In genomic region chr1:1745651-1746565, GRCh38 we compare ENCODE assay signal across 8 cellular contexts. TPM values are rescaled to one million over a fixed set of nuclear protein-coding genes. Genes with fewer than 3 reads are reported as not detected.
DNase-seq lines count a peak whose midpoint lies in the region; ATAC-seq, FAIRE-seq and TF ChIP-seq lines count a peak whose summit lies in the region.
"Not testable (repeated sequence)": the region's sequence is repeated elsewhere in the genome, so short reads cannot be mapped to it uniquely, and the experiment has no call there.

No MANE protein-coding gene starts in this region.

- peak overlapping the region in 6 of 8 donors; percentile 54 to 88 (median 76) for H3K4me3 Mint-ChIP-seq in CD4-positive, alpha-beta memory T cell
- H3K4me3 Mint-ChIP-seq in activated T-cell treated with anti-CD3 and anti-CD28 coated beads, Interleukin-2, amount 50 U/mL, for 24 hours = peak overlapping the region; percentile 64
- peak overlapping the region; percentile 68 for H3K4me3 Mint-ChIP-seq in mesothelial cell of epicardium

- H2AFZ ChIP-seq in PC-3 (ENCODE audit: low read length); endothelial cell of umbilical vein (ENCODE audit: low read depth, low read length): not testable (repeated sequence)

- not testable (repeated sequence) for H4K20me1 ChIP-seq in PC-3 (ENCODE audit: low read length); endothelial cell of umbilical vein (replicated peaks; ENCODE audit: control insufficient read depth, extremely low read depth, insufficient read depth, low read length)

- H3F3A ChIP-seq in PC-3 (ENCODE audit: low read length, unreplicated experiment) = not testable (repeated sequence)

- H3K9me1 ChIP-seq in endothelial cell of umbilical vein (replicated peaks; ENCODE audit: control insufficient read depth, extremely low read depth, insufficient read depth, low read length) = not testable (repeated sequence)

- H3K27me3 Mint-ChIP-seq in CD4-positive, alpha-beta memory T cell; activated T-cell treated with anti-CD3 and anti-CD28 coated beads, Interleukin-2, amount 50 U/mL, for 24 hours; mesothelial cell of epicardium (ENCODE audit: low read depth): not testable (repeated sequence)

- not testable (repeated sequence) for H3K9me2 ChIP-seq in PC-3 (replicated peaks; ENCODE audit: low read length)

- peak; percentile 69 to 97 (median 93) for DNase-seq in CD4-positive, alpha-beta memory T cell
- DNase-seq in HK-2 (ENCODE audit: unreplicated experiment) (peak; percentile 71), PC-3 (peak; percentile 36), endothelial cell of umbilical vein (ENCODE audit: low read depth, low spot score) (peak; percentile 70), mesothelial cell of epicardium (ENCODE audit: low spot score in 2 of 2, unreplicated experiment in 2 of 2) (peak; percentile 70 to 87)
- peak; percentile 88 for DNase-seq in activated T-cell treated with anti-CD3 and anti-CD28 coated beads, Interleukin-2, amount 50 U/mL, for 24 hours
- DNase-seq in stimulated activated CD8-positive, alpha-beta memory T cell treated with anti-CD3 and anti-CD28 coated beads, Interleukin-12 subunit alpha, Interleukin-12 subunit beta, amount 100 ng/mL, for 24 hours (ENCODE audit: extremely low read depth) = peak; percentile 67

- TF ChIP-seq CTCF in PC-3 (conservative IDR thresholded peaks at IDR 0.05; ENCODE audit: low read depth, low read length); endothelial cell of umbilical vein (IDR thresholded peaks at IDR 0.05; ENCODE audit: extremely low read depth in 1 of 2, insufficient read depth in 1 of 2, low read depth in 1 of 2, low read length in 2 of 2); mesothelial cell of epicardium (IDR thresholded peaks at IDR 0.05; ENCODE audit: unreplicated experiment): not testable (repeated sequence)

- not testable (repeated sequence) for H3K36me3 ChIP-seq in CD4-positive, alpha-beta memory T cell (ENCODE audit: insufficient read depth, low read length); PC-3 (ENCODE audit: low read depth, low read length); endothelial cell of umbilical vein (ENCODE audit: control insufficient read depth in 2 of 2, extremely low read depth in 1 of 2, insufficient read depth in 2 of 2, low read length in 2 of 2)

- not testable (repeated sequence) for H3K79me2 ChIP-seq in PC-3 (ENCODE audit: low read length); endothelial cell of umbilical vein (ENCODE audit: control insufficient read depth, insufficient read depth, low read length)

- not testable (repeated sequence) for H3K27me3 ChIP-seq in CD4-positive, alpha-beta memory T cell (ENCODE audit: insufficient read depth, low read length); PC-3 (ENCODE audit: low read length); endothelial cell of umbilical vein (ENCODE audit: control insufficient read depth in 2 of 2, insufficient read depth in 2 of 2, low read length in 2 of 2)

- H3K4me3 ChIP-seq in CD4-positive, alpha-beta memory T cell (ENCODE audit: low read length in 2 of 2) = not testable (repeated sequence)
- peak overlapping the region; percentile 56; the same call in 1 of the 2 replicates for H3K4me3 ChIP-seq in PC-3 (ENCODE audit: low read length)
- H3K4me3 ChIP-seq in endothelial cell of umbilical vein (replicated peaks in 1 of 3; ENCODE audit: insufficient read depth in 1 of 3, low read depth in 1 of 3, low read length in 3 of 3) = peak overlapping the region in 1 of 3 experiments; percentile 59

- H3K27ac ChIP-seq in CD4-positive, alpha-beta memory T cell (ENCODE audit: low read depth, low read length) = peak overlapping the region; percentile 69
- H3K27ac ChIP-seq in PC-3 (ENCODE audit: low read length) = peak overlapping the region; percentile 81
- peak overlapping the region; percentile 79 for H3K27ac ChIP-seq in endothelial cell of umbilical vein (ENCODE audit: insufficient read depth, low read depth, low read length)

- H3K9me3 ChIP-seq in CD4-positive, alpha-beta memory T cell (ENCODE audit: control insufficient read depth in 1 of 2, low read length in 2 of 2); PC-3 (ENCODE audit: low read length); endothelial cell of umbilical vein (replicated peaks; ENCODE audit: control insufficient read depth, insufficient read depth, low read length): not testable (repeated sequence)

- not testable (repeated sequence) for FAIRE-seq in endothelial cell of umbilical vein (lab: Jason Lieb, UNC)

- H3K4me2 ChIP-seq in PC-3 (ENCODE audit: low read length); endothelial cell of umbilical vein (ENCODE audit: insufficient read depth, low read length): not testable (repeated sequence)

- H3K36me3 Mint-ChIP-seq in CD4-positive, alpha-beta memory T cell; activated T-cell treated with anti-CD3 and anti-CD28 coated beads, Interleukin-2, amount 50 U/mL, for 24 hours (ENCODE audit: low read depth); mesothelial cell of epicardium: not testable (repeated sequence)

- H3K27ac Mint-ChIP-seq in CD4-positive, alpha-beta memory T cell = peak overlapping the region in 6 of 7 donors; percentile 52 to 96 (median 91)
- H3K27ac Mint-ChIP-seq in activated T-cell treated with anti-CD3 and anti-CD28 coated beads, Interleukin-2, amount 50 U/mL, for 24 hours = peak overlapping the region; percentile 87
- H3K27ac Mint-ChIP-seq in mesothelial cell of epicardium = peak overlapping the region; percentile 94

- BruUV-seq in PC-3 (replicated peaks; lab: Mats Ljungman, UMichigan); endothelial cell of umbilical vein (replicated peaks; lab: Mats Ljungman, UMichigan): not testable (repeated sequence)

- not testable (repeated sequence) for TF ChIP-seq POLR2A in endothelial cell of umbilical vein (IDR thresholded peaks at IDR 0.05; ENCODE audit: low read depth, low read length)

- ATAC-seq in GM21423 (IDR thresholded peaks at IDR 0.05; ENCODE audit: unreplicated experiment) = peak; percentile 62
- peak; percentile 80 for ATAC-seq in PC-3

- CTCF ChIA-PET in CD4-positive, alpha-beta memory T cell (lab: Charles Lee; ENCODE audit: partially characterized antibody) = interaction anchor here (0.9 kb wide), 1 partner anchor 14 kb away, joined by 3 read pairs; no protein-coding TSS in a partner anchor
- CTCF ChIA-PET in PC-3 (lab: Charles Lee); endothelial cell of umbilical vein (lab: Charles Lee): not testable (repeated sequence)

- POLR2A ChIA-PET in CD4-positive, alpha-beta memory T cell (lab: Charles Lee; ENCODE audit: partially characterized antibody) = interaction anchor here (0.6 to 0.7 kb wide), 5 partner anchors 17 to 164 kb away, joined by 3 to 7 read pairs (median 3); no protein-coding TSS in a partner anchor
- POLR2A ChIA-PET in PC-3 (lab: Charles Lee; ENCODE audit: unreplicated experiment); endothelial cell of umbilical vein (lab: Charles Lee): not testable (repeated sequence)

- not testable (repeated sequence) for H3K4me1 ChIP-seq in CD4-positive, alpha-beta memory T cell (ENCODE audit: insufficient read depth, low read length); PC-3 (ENCODE audit: insufficient read depth, low read length); endothelial cell of umbilical vein (ENCODE audit: control insufficient read depth, extremely low read depth, insufficient read depth, low read length)

- H3K9ac ChIP-seq in PC-3 (ENCODE audit: low read length) (peak overlapping the region; percentile 75), endothelial cell of umbilical vein (replicated peaks; ENCODE audit: extremely low read depth, insufficient read depth, low read length) (peak overlapping the region; percentile 16)

- peaks cover 6 to 23% (median 10%) of the 10 kb centered on the region in 4 donors for H3K4me1 Mint-ChIP-seq in CD4-positive, alpha-beta memory T cell
- H3K4me1 Mint-ChIP-seq in activated T-cell treated with anti-CD3 and anti-CD28 coated beads, Interleukin-2, amount 50 U/mL, for 24 hours (ENCODE audit: low read depth) = peaks cover 11% of the 10 kb centered on the region
- H3K4me1 Mint-ChIP-seq in mesothelial cell of epicardium = not testable (repeated sequence)

- H3K9me3 Mint-ChIP-seq in CD4-positive, alpha-beta memory T cell; activated T-cell treated with anti-CD3 and anti-CD28 coated beads, Interleukin-2, amount 50 U/mL, for 24 hours; mesothelial cell of epicardium: not testable (repeated sequence)

- intact Hi-C loops in CD4-positive, alpha-beta memory T cell (cut with micrococcal nuclease) = loop anchor here (10.0 kb wide), 1 partner anchor 51 kb away; the partner anchor contains the start of gene SLC35E2B
- intact Hi-C loops in PC-3 (cut with micrococcal nuclease) = not testable (repeated sequence)
- intact Hi-C loops in endothelial cell of umbilical vein (cut with micrococcal nuclease) = loop anchor here (10.0 kb wide), 1 partner anchor 51 kb away; the partner anchor contains the start of gene SLC35E2B

- dilution Hi-C loops in endothelial cell of umbilical vein (cut with MboI; ENCODE audit: extremely low pct_ligation_motif_present, low sequenced_read_pairs) = not testable (repeated sequence)

RNA-seq across cellular contexts. Expression of gene CDK11A, which starts 21.8 kb away (rescaled TPM):
- 100 to 1,000 TPM; 148 to 162 TPM for total RNA-seq in CD4-positive, alpha-beta memory T cell
- 10 to 100 TPM in 1 of 2 donors, 1 to 10 TPM in 1; 7.2 to 24.0 TPM for polyA plus RNA-seq in CD4-positive, alpha-beta memory T cell
- total RNA-seq in PC-3 (2014; rRNA removed) = 11.6 and 18.3 TPM in 2 replicates
- total RNA-seq in endothelial cell of umbilical vein = 50.4 and 53.6 TPM in 2 replicates
- 30.7 and 33.5 TPM in 2 replicates for polyA plus RNA-seq in endothelial cell of umbilical vein
- polyA plus RNA-seq in endothelial cell of umbilical vein (2011; cell fraction: cytosol; rRNA removed) = 11.1 and 14.3 TPM in 2 replicates
- 189 and 237 TPM in 2 replicates for polyA plus RNA-seq in endothelial cell of umbilical vein (2011; cell fraction: nucleus; rRNA removed)
- polyA plus RNA-seq in endothelial cell of umbilical vein (2012) = 31.0 and 31.9 TPM in 2 replicates
- polyA minus RNA-seq in endothelial cell of umbilical vein = 13.8 and 27.1 TPM in 2 replicates
- 58.4 TPM for polyA minus RNA-seq in endothelial cell of umbilical vein (2011; cell fraction: cytosol; rRNA and poly(A)+ RNA removed)
- polyA minus RNA-seq in endothelial cell of umbilical vein (2011; cell fraction: nucleus; rRNA and poly(A)+ RNA removed) = 44.9 and 73.1 TPM in 2 replicates
- total RNA-seq in mesothelial cell of epicardium = 47.9 to 54.2 TPM (median 52.8 TPM) in 3 replicates

RNA-seq across cellular contexts. Expression of gene NADK, which starts 32.4 kb away (rescaled TPM):
- total RNA-seq in CD4-positive, alpha-beta memory T cell = 10 to 100 TPM; 48.9 to 56.0 TPM
- 10 to 100 TPM; 21.0 to 28.1 TPM for polyA plus RNA-seq in CD4-positive, alpha-beta memory T cell
- total RNA-seq in PC-3 (2014; rRNA removed) (130 and 165 TPM in 2 replicates), endothelial cell of umbilical vein (76.1 and 88.8 TPM in 2 replicates), mesothelial cell of epicardium (77.7 to 79.9 TPM (median 78.2 TPM) in 3 replicates)
- 68.5 and 73.6 TPM in 2 replicates for polyA plus RNA-seq in endothelial cell of umbilical vein
- 58.8 and 63.2 TPM in 2 replicates for polyA plus RNA-seq in endothelial cell of umbilical vein (2011; cell fraction: cytosol; rRNA removed)
- polyA plus RNA-seq in endothelial cell of umbilical vein (2011; cell fraction: nucleus; rRNA removed) = 178 and 182 TPM in 2 replicates
- 41.1 and 47.0 TPM in 2 replicates for polyA plus RNA-seq in endothelial cell of umbilical vein (2012)
- 40.6 and 59.4 TPM in 2 replicates for polyA minus RNA-seq in endothelial cell of umbilical vein
- polyA minus RNA-seq in endothelial cell of umbilical vein (2011; cell fraction: cytosol; rRNA and poly(A)+ RNA removed) = 37.3 TPM
- polyA minus RNA-seq in endothelial cell of umbilical vein (2011; cell fraction: nucleus; rRNA and poly(A)+ RNA removed) = 20.5 and 33.4 TPM in 2 replicates

RNA-seq across cellular contexts. Expression of gene SLC35E2B, which starts 53.3 kb away (rescaled TPM):
- total RNA-seq in CD4-positive, alpha-beta memory T cell = 100 to 1,000 TPM; 123 to 130 TPM
- polyA plus RNA-seq in CD4-positive, alpha-beta memory T cell = 10 to 100 TPM; 29.4 to 48.7 TPM
- 38.1 and 45.6 TPM in 2 replicates for total RNA-seq in PC-3 (2014; rRNA removed)
- 46.9 and 51.2 TPM in 2 replicates for total RNA-seq in endothelial cell of umbilical vein
- 26.4 and 28.0 TPM in 2 replicates for polyA plus RNA-seq in endothelial cell of umbilical vein
- polyA plus RNA-seq in endothelial cell of umbilical vein (2011; cell fraction: cytosol; rRNA removed) = 18.4 and 21.0 TPM in 2 replicates
- 57.6 and 60.9 TPM in 2 replicates for polyA plus RNA-seq in endothelial cell of umbilical vein (2011; cell fraction: nucleus; rRNA removed)
- 22.2 and 22.3 TPM in 2 replicates for polyA plus RNA-seq in endothelial cell of umbilical vein (2012)
- polyA minus RNA-seq in endothelial cell of umbilical vein = 38.7 and 40.6 TPM in 2 replicates
- 14.8 TPM for polyA minus RNA-seq in endothelial cell of umbilical vein (2011; cell fraction: cytosol; rRNA and poly(A)+ RNA removed)
- polyA minus RNA-seq in endothelial cell of umbilical vein (2011; cell fraction: nucleus; rRNA and poly(A)+ RNA removed) = 25.7 and 27.4 TPM in 2 replicates
- 112 to 119 TPM (median 113 TPM) in 3 replicates for total RNA-seq in mesothelial cell of epicardium

Comparison
In these comparisons a context has a peak if more than half of its experiments do, and no peak if none do; other contexts are left out.
1. DNase-seq: peak in every context shown above with its lines; median percentile 93 in CD4-positive, alpha-beta memory T cell; 88 in activated T-cell treated with anti-CD3 and anti-CD28 coated beads, Interleukin-2, amount 50 U/mL, for 24 hours; 78 in mesothelial cell of epicardium; 71 in HK-2; 70 in endothelial cell of umbilical vein; 67 in stimulated activated CD8-positive, alpha-beta memory T cell treated with anti-CD3 and anti-CD28 coated beads, Interleukin-12 subunit alpha, Interleukin-12 subunit beta, amount 100 ng/mL, for 24 hours; 36 in PC-3.